8 cellular contexts compared by ENCODE assay signal in genomic region chr4:25993564-25994185, GRCh38.
DNase-seq lines count a peak whose midpoint lies in the region; ATAC-seq lines count a peak whose summit lies in the region.

No MANE protein-coding gene starts in this region.

- H3K36me3 Mint-ChIP-seq in activated T-cell treated with anti-CD3 and anti-CD28 coated beads, Interleukin-2, amount 50 U/mL, for 4 hours (ENCODE audit: insufficient read depth): no peaks in the 10 kb centered on the region

- no peaks in the 10 kb centered on the region for H3K27me3 Mint-ChIP-seq in activated T-cell treated with anti-CD3 and anti-CD28 coated beads, Interleukin-2, amount 50 U/mL, for 4 hours (ENCODE audit: low read depth)

- H3K4me1 Mint-ChIP-seq in activated T-cell treated with anti-CD3 and anti-CD28 coated beads, Interleukin-2, amount 50 U/mL, for 4 hours (ENCODE audit: low read depth): peaks cover 5% of the 10 kb centered on the region

- H3K9me3 ChIP-seq in HUES6 (ENCODE audit: control insufficient read depth, insufficient read depth, low read depth, low read length): no peaks in the 10 kb centered on the region

- H3K27me3 ChIP-seq in HUES6 (ENCODE audit: control insufficient read depth, insufficient read depth, low read length): no peaks in the 10 kb centered on the region

- no peaks in the 10 kb centered on the region for H3K9me3 Mint-ChIP-seq in activated T-cell treated with anti-CD3 and anti-CD28 coated beads, Interleukin-2, amount 50 U/mL, for 4 hours

- H3K4me3 Mint-ChIP-seq in activated T-cell treated with anti-CD3 and anti-CD28 coated beads, Interleukin-2, amount 50 U/mL, for 4 hours: no peak overlapping the region

- peak overlapping the region; percentile 73 for H3K27ac ChIP-seq in HUES6 (ENCODE audit: low read depth, low read length)

- ATAC-seq in activated T-cell treated with anti-CD3 and anti-CD28 coated beads, Interleukin-2, amount 50 U/mL, for 4 hours: peak; percentile 72 to 79
- no peak for ATAC-seq in HG03159 (IDR thresholded peaks at IDR 0.05; ENCODE audit: unreplicated experiment)
- no peak for ATAC-seq in GM18907 (IDR thresholded peaks at IDR 0.05; ENCODE audit: unreplicated experiment)

- peak overlapping the region; percentile 18 for H3K4me3 ChIP-seq in HUES6 (ENCODE audit: low read depth, low read length)

- H3K4me1 ChIP-seq in HUES6 (ENCODE audit: control insufficient read depth, insufficient read depth, low read length): peaks cover 11% of the 10 kb centered on the region; the same call in 1 of the 2 replicates

- peak; percentile 64 for DNase-seq in activated effector memory CD4-positive, alpha-beta T cell treated with anti-CD3 and anti-CD28 coated beads, Interleukin-2, amount 50 U/mL, for 16 hours
- no peak for DNase-seq in activated effector memory CD4-positive, alpha-beta T cell treated with Interleukin-2 at 50 U/mL for 16 hours
- no peak for DNase-seq in activated T-cell treated with anti-CD3 and anti-CD28 coated beads, Interleukin-2, amount 50 U/mL, for 4 hours
- DNase-seq in kidney tubule cell (ENCODE audit: low spot score) (peak; percentile 26), Ammon's horn (ENCODE audit: low spot score) (no peak)

- no peaks in the 10 kb centered on the region for H3K36me3 ChIP-seq in HUES6 (ENCODE audit: control insufficient read depth, insufficient read depth, low read length)

- H3K9ac ChIP-seq in HUES6 (ENCODE audit: low read length): peak overlapping the region; percentile 45

Comparison
In these comparisons a context has a peak if more than half of its experiments do, and no peak if none do; other contexts are left out.
1. DNase-seq: peak in activated effector memory CD4-positive, alpha-beta T cell treated with anti-CD3 and anti-CD28 coated beads, Interleukin-2, amount 50 U/mL, for 16 hours (single experiment) and kidney tubule cell (single experiment); none in activated effector memory CD4-positive, alpha-beta T cell treated with Interleukin-2 at 50 U/mL for 16 hours (single experiment), activated T-cell treated with anti-CD3 and anti-CD28 coated beads, Interleukin-2, amount 50 U/mL, for 4 hours (single experiment) and Ammon's horn (single experiment).
2. ATAC-seq: peak in activated T-cell treated with anti-CD3 and anti-CD28 coated beads, Interleukin-2, amount 50 U/mL, for 4 hours (2 of 2); none in HG03159 (single experiment) and GM18907 (single experiment).